In the genomic region with DNA sequence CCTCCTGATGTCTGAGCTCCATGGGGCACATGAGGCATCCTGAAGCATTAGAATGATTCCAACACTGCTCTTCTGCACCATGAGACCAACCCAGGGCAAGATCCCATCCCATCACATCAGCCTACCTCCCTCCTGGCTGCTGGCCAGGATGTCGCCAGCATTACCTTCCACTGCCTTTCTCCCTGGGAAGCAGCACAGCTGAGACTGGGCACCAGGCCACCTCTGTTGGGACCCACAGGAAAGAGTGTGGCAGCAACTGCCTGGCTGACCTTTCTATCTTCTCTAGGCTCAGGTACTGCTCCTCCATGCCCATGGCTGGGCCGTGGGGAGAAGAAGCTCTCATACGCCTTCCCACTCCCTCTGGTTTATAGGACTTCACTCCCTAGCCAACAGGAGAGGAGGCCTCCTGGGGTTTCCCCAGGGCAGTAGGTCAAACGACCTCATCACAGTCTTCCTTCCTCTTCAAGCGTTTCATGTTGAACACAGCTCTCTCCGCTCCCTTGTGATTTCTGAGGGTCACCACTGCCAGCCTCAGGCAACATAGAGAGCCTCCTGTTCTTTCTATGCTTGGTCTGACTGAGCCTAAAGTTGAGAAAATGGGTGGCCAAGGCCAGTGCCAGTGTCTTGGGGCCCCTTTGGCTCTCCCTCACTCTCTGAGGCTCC, we compare ENCODE assay signal across 8 cellular contexts. TPM values are rescaled to one million over a fixed set of nuclear protein-coding genes. Genes with fewer than 3 reads are reported as not detected.
DNase-seq lines count a peak whose midpoint lies in the region; ATAC-seq and TF ChIP-seq lines count a peak whose summit lies in the region.

No MANE protein-coding gene starts in this region.

- H3K27me3 ChIP-seq in upper lobe of left lung, result no peaks in the 10 kb centered on the region

- H3K27ac Mint-ChIP-seq in activated T-helper 1 cell treated with anti-CD3 and anti-CD28 coated beads, Interleukin-12 subunit alpha, Interleukin-12 subunit beta, Interleukin-2, Interleukin-4 antibody, amounts not matched to agents 30 ng/mL and 10 ng/mL and 1 ng/mL, durations not matched to agents 14 hours and 24 hours and 36 hours, result peak overlapping the region; percentile 72
- H3K27ac Mint-ChIP-seq in endothelial cell (ENCODE audit: unreplicated experiment), result no peak overlapping the region

- no peak for TF ChIP-seq CTCF in upper lobe of left lung (IDR thresholded peaks at IDR 0.05)
- TF ChIP-seq CTCF in endothelial cell (IDR thresholded peaks at IDR 0.05; ENCODE audit: unreplicated experiment), result no peak

- no peaks in the 10 kb centered on the region for H3K27me3 Mint-ChIP-seq in activated T-helper 1 cell treated with anti-CD3 and anti-CD28 coated beads, Interleukin-12 subunit alpha, Interleukin-12 subunit beta, Interleukin-2, Interleukin-4 antibody, amounts not matched to agents 30 ng/mL and 10 ng/mL and 1 ng/mL, durations not matched to agents 14 hours and 24 hours and 36 hours (ENCODE audit: insufficient read depth)
- peaks cover 8% of the 10 kb centered on the region for H3K27me3 Mint-ChIP-seq in endothelial cell (ENCODE audit: unreplicated experiment)

- intact Hi-C loops in Right ventricle myocardium superior (cut with DNase I), result no loop called here
- intact Hi-C loops in Right ventricle myocardium inferior (cut with DNase I), result no loop called here
- intact Hi-C loops in activated T-helper 1 cell treated with anti-CD3 and anti-CD28 coated beads, Interleukin-12 subunit alpha, Interleukin-12 subunit beta, Interleukin-2, Interleukin-4 antibody, amounts not matched to agents 30 ng/mL and 10 ng/mL and 1 ng/mL, durations not matched to agents 14 hours and 24 hours and 36 hours (cut with micrococcal nuclease), result loop anchor here (10.0 kb wide), 1 partner anchor 489 kb away; no protein-coding TSS in a partner anchor

- H3K27ac ChIP-seq in upper lobe of left lung, result peak overlapping the region in 3 of 4 donors; percentile 25 to 58 (median 43)

- no peaks in the 10 kb centered on the region for H3K9me3 Mint-ChIP-seq in activated T-helper 1 cell treated with anti-CD3 and anti-CD28 coated beads, Interleukin-12 subunit alpha, Interleukin-12 subunit beta, Interleukin-2, Interleukin-4 antibody, amounts not matched to agents 30 ng/mL and 10 ng/mL and 1 ng/mL, durations not matched to agents 14 hours and 24 hours and 36 hours
- H3K9me3 Mint-ChIP-seq in endothelial cell (ENCODE audit: unreplicated experiment), result no peaks in the 10 kb centered on the region

- H3K4me3 ChIP-seq in upper lobe of left lung, result no peak overlapping the region

- H3K36me3 ChIP-seq in upper lobe of left lung, result peaks cover 0 to 16% (median 4%) of the 10 kb centered on the region in 4 donors

- peaks cover 24 to 42% (median 27%) of the 10 kb centered on the region in 4 donors for H3K4me1 ChIP-seq in upper lobe of left lung

- TF ChIP-seq EP300 in upper lobe of left lung (IDR thresholded peaks at IDR 0.05), result no peak

- H3K4me1 Mint-ChIP-seq in activated T-helper 1 cell treated with anti-CD3 and anti-CD28 coated beads, Interleukin-12 subunit alpha, Interleukin-12 subunit beta, Interleukin-2, Interleukin-4 antibody, amounts not matched to agents 30 ng/mL and 10 ng/mL and 1 ng/mL, durations not matched to agents 14 hours and 24 hours and 36 hours (ENCODE audit: low read depth), result peaks cover 22% of the 10 kb centered on the region
- H3K4me1 Mint-ChIP-seq in endothelial cell (ENCODE audit: unreplicated experiment), result peaks cover 19% of the 10 kb centered on the region

- H3K36me3 Mint-ChIP-seq in activated T-helper 1 cell treated with anti-CD3 and anti-CD28 coated beads, Interleukin-12 subunit alpha, Interleukin-12 subunit beta, Interleukin-2, Interleukin-4 antibody, amounts not matched to agents 30 ng/mL and 10 ng/mL and 1 ng/mL, durations not matched to agents 14 hours and 24 hours and 36 hours (ENCODE audit: low read depth), result peaks cover 46% of the 10 kb centered on the region
- peaks cover 26% of the 10 kb centered on the region for H3K36me3 Mint-ChIP-seq in endothelial cell (ENCODE audit: low read depth, unreplicated experiment)

- WGBS in upper lobe of left lung, 2 donors, result 38 to 50% methylated on average over 6 of the region's 6 CpGs

- no peak for ATAC-seq in Right ventricle myocardium superior (ENCODE audit: poor library complexity)
- no peak for ATAC-seq in Right ventricle myocardium inferior
- ATAC-seq in HG02884 (IDR thresholded peaks at IDR 0.05; ENCODE audit: unreplicated experiment), result peak; percentile 46
- ATAC-seq in upper lobe of left lung (ENCODE audit: low FRiP score in 2 of 2), result no peak
- ATAC-seq in HG03439 (IDR thresholded peaks at IDR 0.05; ENCODE audit: unreplicated experiment), result no peak

- no peak overlapping the region for H3K4me3 Mint-ChIP-seq in activated T-helper 1 cell treated with anti-CD3 and anti-CD28 coated beads, Interleukin-12 subunit alpha, Interleukin-12 subunit beta, Interleukin-2, Interleukin-4 antibody, amounts not matched to agents 30 ng/mL and 10 ng/mL and 1 ng/mL, durations not matched to agents 14 hours and 24 hours and 36 hours
- no peak overlapping the region for H3K4me3 Mint-ChIP-seq in endothelial cell (ENCODE audit: unreplicated experiment)

- peak; percentile 56 for DNase-seq in Right ventricle myocardium superior
- no peak for DNase-seq in Right ventricle myocardium inferior (ENCODE audit: missing footprints)
- DNase-seq in activated T-helper 1 cell treated with anti-CD3 and anti-CD28 coated beads, Interleukin-12 subunit alpha, Interleukin-12 subunit beta, Interleukin-2, Interleukin-4 antibody, amounts not matched to agents 30 ng/mL and 10 ng/mL and 1 ng/mL, durations not matched to agents 14 hours and 24 hours and 36 hours (ENCODE audit: low spot score), result no peak
- DNase-seq in upper lobe of left lung, result no peak
- no peak for DNase-seq in endothelial cell (ENCODE audit: low spot score)
- DNase-seq in RKO (ENCODE audit: low spot score), result no peak

- H3K9me3 ChIP-seq in upper lobe of left lung, result no peaks in the 10 kb centered on the region

- no peak for TF ChIP-seq POLR2A in upper lobe of left lung (IDR thresholded peaks at IDR 0.05)

RNA-seq across cellular contexts. Expression of a gene that starts 11.1 kb away (rescaled TPM):
- total RNA-seq in Right ventricle myocardium superior (3.9 TPM), Right ventricle myocardium inferior (5.3 TPM), upper lobe of left lung (10 to 100 TPM; 47.2 to 61.1 (median 54.9) TPM), endothelial cell (ENCODE audit: unreplicated experiment) (1.2 TPM)
- total RNA-seq in activated T-helper 1 cell treated with anti-CD3 and anti-CD28 coated beads, Interleukin-12 subunit alpha, Interleukin-12 subunit beta, Interleukin-2, Interleukin-4 antibody, amounts not matched to agents 30 ng/mL and 10 ng/mL and 1 ng/mL, durations not matched to agents 14 hours and 24 hours and 36 hours, result 220 and 221 TPM in 2 replicates

RNA-seq across cellular contexts. Expression of a gene that starts 26.0 kb away (rescaled TPM):
- total RNA-seq in Right ventricle myocardium superior, result 0.46 TPM
- total RNA-seq in Right ventricle myocardium inferior, result 0.62 TPM
- total RNA-seq in activated T-helper 1 cell treated with anti-CD3 and anti-CD28 coated beads, Interleukin-12 subunit alpha, Interleukin-12 subunit beta, Interleukin-2, Interleukin-4 antibody, amounts not matched to agents 30 ng/mL and 10 ng/mL and 1 ng/mL, durations not matched to agents 14 hours and 24 hours and 36 hours, result 59.8 and 64.9 TPM in 2 replicates
- 10 to 100 TPM in 2 of 6 donors, 1 to 10 TPM in 4; 7.4 to 25.1 (median 9.2) TPM for total RNA-seq in upper lobe of left lung
- total RNA-seq in endothelial cell (ENCODE audit: unreplicated experiment), result 20.9 TPM
